ENCODE assay signal across 28 cellular contexts in genomic region chrX:77119706-77120105, GRCh38.
"Had no signal": no experiment of that assay in that cellular context is flagged by ENCODE, and none has a peak within 500 bp of the region (broad histone marks: within the 10 kb centered on the region; RNA-seq: fewer than 3 reads in every experiment).

No MANE protein-coding gene starts in this region.

- H3K27ac ChIP-seq: coronary artery, dorsolateral prefrontal cortex, epithelial cell of prostate, esophagus squamous epithelium, gastrocnemius medialis, heart right ventricle, left ventricle myocardium inferior, lower lobe of right lung had no signal

- H3K4me1 ChIP-seq: esophagus squamous epithelium, gastrocnemius medialis, heart right ventricle, left ventricle myocardium inferior, lower lobe of right lung had no signal

- H3K27me3 ChIP-seq: esophagus squamous epithelium, gastrocnemius medialis, heart right ventricle had no signal

- H3K4me3 ChIP-seq: coronary artery, dorsolateral prefrontal cortex, esophagus squamous epithelium, gastrocnemius medialis, heart right ventricle, left ventricle myocardium inferior, lower lobe of right lung, mucosa of descending colon had no signal

- H3K36me3 ChIP-seq: esophagus squamous epithelium, gastrocnemius medialis, heart right ventricle, left ventricle myocardium inferior, lower lobe of right lung had no signal

- H3K4me1 Mint-ChIP-seq: immature natural killer cell, mesothelial cell of epicardium had no signal

- H3K4me3 Mint-ChIP-seq: immature natural killer cell, mesothelial cell of epicardium had no signal

- H3K27ac Mint-ChIP-seq: immature natural killer cell, mesothelial cell of epicardium had no signal

- ATAC-seq: esophagus mucosa, gastrocnemius medialis, heart right ventricle, left colon, left lobe of liver, lower lobe of right lung, mucosa of descending colon had no signal

- H3K9me3 ChIP-seq: esophagus squamous epithelium, gastrocnemius medialis, left ventricle myocardium inferior, lower lobe of right lung, mucosa of descending colon had no signal

- H3K36me3 Mint-ChIP-seq: immature natural killer cell, mesothelial cell of epicardium had no signal

- FAIRE-seq: colon, kidney had no signal

- DNase-seq: dermis blood vessel endothelial cell; dorsolateral prefrontal cortex; effector CD4-positive, alpha-beta T cell; effector memory CD4-positive, alpha-beta T cell; erythroblast; esophagus squamous epithelium; foreskin fibroblast; foreskin melanocyte; gastrocnemius medialis; glutamatergic neuron; head of caudate nucleus; heart right ventricle; hypothalamus; immature natural killer cell; islet precursor cell; kidney; kidney glomerular epithelial cell; left colon; left ventricle myocardium inferior; lower lobe of right lung; mesenchymal stem cell; mucosa of descending colon had no signal
